In the genomic region with DNA sequence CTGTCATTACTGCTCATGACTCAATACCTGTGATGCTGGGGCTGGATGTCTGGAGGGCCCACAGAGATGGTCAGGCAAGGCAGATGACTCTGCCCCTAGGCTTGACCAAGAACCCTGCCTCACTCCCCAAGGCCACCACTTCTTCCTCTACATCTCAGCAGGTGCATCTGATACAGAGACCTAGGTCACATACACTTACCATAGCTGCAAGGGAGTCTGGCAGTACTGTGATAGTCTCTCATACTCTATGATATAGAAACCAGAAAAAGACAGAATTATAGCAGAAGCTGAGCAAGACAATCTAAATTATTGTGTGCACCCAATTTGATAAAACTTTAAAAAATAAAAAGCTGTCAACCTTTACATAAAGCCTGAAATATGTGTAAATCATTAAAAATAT, we compare ENCODE assay signal across 34 cellular contexts.
"Had no signal": no experiment of that assay in that cellular context is flagged by ENCODE, and none has a peak within 500 bp of the region (broad histone marks: within the 10 kb centered on the region; RNA-seq: fewer than 3 reads in every experiment).

No MANE protein-coding gene starts in this region.

- ATAC-seq: activated CD8-positive, alpha-beta T cell treated with anti-CD3 and anti-CD28 coated beads for 36 hours; activated naive CD4-positive, alpha-beta T cell treated with anti-CD3 and anti-CD28 coated beads, Interleukin-2, amount 50 U/mL, for 72 hours; activated T-cell treated with anti-CD3 and anti-CD28 coated beads, Interleukin-2, amount 50 U/mL, for 4 hours; activated T-cell treated with anti-CD3 and anti-CD28 coated beads, Interleukin-2, amount 50 U/mL, for 72 hours; activated T-helper 17 cell treated with anti-CD3 and anti-CD28 coated beads, Interleukin-2, amount 50 U/mL, for 72 hours; body of pancreas had no signal

- H3K9me3 ChIP-seq: adrenal gland had no signal

- H3K27ac ChIP-seq: adrenal gland, body of pancreas, brain microvascular endothelial cell, breast epithelium, VCaP had no signal

- H3K4me3 ChIP-seq: adrenal gland, body of pancreas, breast epithelium had no signal

- FAIRE-seq: astrocyte, colon, TTC549 had no signal

- H3K4me1 ChIP-seq: adrenal gland, body of pancreas, breast epithelium had no signal

- DNase-seq: activated B cell treated with CpG ODN at 0.5 μM for 24 hours; activated CD4-positive, alpha-beta memory T cell treated with anti-CD3 and anti-CD28 coated beads for 36 hours; activated CD4-positive, alpha-beta T cell treated with anti-CD3 and anti-CD28 coated beads for 4 hours; activated CD4-positive, alpha-beta T cell treated with anti-CD3 and anti-CD28 coated beads, Interleukin-2, amount 10 ng/mL, durations not matched to agents 24 days and 14 days; activated CD4-positive, alpha-beta T cell treated with anti-CD3 and anti-CD28 coated beads, Interleukin-2, amount 50 U/mL, for 1 hour; activated CD4-positive, alpha-beta T cell treated with anti-CD3 and anti-CD28 coated beads, Interleukin-2, amount 50 U/mL, for 4 hours; activated CD4-positive, CD25-positive, alpha-beta regulatory T cell treated with anti-CD3 and anti-CD28 coated beads, Interleukin-2, amount 50 U/mL, for 72 hours; activated CD8-positive, alpha-beta memory T cell treated with anti-CD3 and anti-CD28 coated beads, Interleukin-2, amount 50 U/mL, for 4 hours; activated CD8-positive, alpha-beta T cell treated with anti-CD3 and anti-CD28 coated beads for 36 hours; activated effector memory CD4-positive, alpha-beta T cell treated with anti-CD3 and anti-CD28 coated beads, Interleukin-2, amount 50 U/mL, for 16 hours; activated gamma-delta T cell treated with Interleukin-2 at 50 U/mL for 16 hours; activated naive CD4-positive, alpha-beta T cell; activated naive CD4-positive, alpha-beta T cell treated with anti-CD3 and anti-CD28 coated beads for 36 hours; activated naive CD4-positive, alpha-beta T cell treated with anti-CD3 and anti-CD28 coated beads, Interleukin-2, amount 50 U/mL, for 16 hours; activated naive CD8-positive, alpha-beta T cell treated with anti-CD3 and anti-CD28 coated beads for 36 hours; activated T-cell treated with anti-CD3 and anti-CD28 coated beads for 4 hours; activated T-cell treated with anti-CD3 and anti-CD28 coated beads, Interleukin-2, amount 50 U/mL, for 1 hour; activated T-cell treated with anti-CD3 and anti-CD28 coated beads, Interleukin-2, amount 50 U/mL, for 4 hours; activated T-cell treated with anti-CD3 and anti-CD28 coated beads, Interleukin-2, amount 50 U/mL, for 72 hours; adrenal gland; amniotic stem cell; aorta; body of pancreas; brain microvascular endothelial cell; central memory CD4-positive, alpha-beta T cell; T-helper 2 cell; T-helper 9 cell had no signal

- H3K36me3 ChIP-seq: adrenal gland, brain microvascular endothelial cell, breast epithelium had no signal

- H3K27me3 ChIP-seq: adrenal gland, body of pancreas, brain microvascular endothelial cell, breast epithelium had no signal
